In the genomic region with DNA sequence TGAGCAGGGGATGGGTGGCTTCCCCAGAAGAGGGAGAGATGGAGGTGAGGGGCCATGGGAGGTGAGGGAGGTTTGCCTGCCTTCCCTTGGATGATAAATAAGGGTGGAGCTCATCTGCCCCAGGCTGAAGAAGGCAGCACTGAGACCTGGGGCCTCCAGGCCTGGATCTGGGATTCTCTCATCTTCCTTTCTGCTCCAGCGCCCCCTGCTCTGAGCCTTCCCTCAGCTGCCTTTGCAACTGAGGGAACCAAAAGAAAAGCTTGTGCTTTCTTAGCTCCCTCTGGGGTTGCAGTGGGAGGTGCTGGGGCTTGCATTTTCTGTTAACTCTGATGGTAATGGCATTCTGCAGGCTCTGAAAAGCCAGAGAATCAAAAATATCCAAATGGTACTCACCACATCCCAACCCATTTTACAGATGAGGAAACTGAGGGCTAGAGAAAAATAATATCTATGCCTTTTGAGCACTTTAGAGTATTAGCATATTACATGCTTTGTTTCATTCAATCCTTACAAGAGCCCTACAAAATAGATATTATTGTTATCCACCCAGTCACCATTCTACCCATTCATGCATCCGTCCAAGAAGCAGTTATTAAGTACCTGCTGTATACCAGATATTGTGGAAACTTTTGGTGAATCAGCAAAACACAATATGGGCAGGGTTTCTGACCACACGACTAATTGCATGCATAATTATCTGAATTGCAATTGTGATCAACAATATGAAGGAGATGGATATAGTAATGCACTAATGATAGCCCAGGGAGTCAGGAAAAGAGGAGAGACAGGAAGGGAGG, we compare ENCODE assay signal across 19 cellular contexts.
DNase-seq lines count a peak whose midpoint lies in the region; ATAC-seq, FAIRE-seq and TF ChIP-seq lines count a peak whose summit lies in the region.
"Had no signal": no experiment of that assay in that cellular context is flagged by ENCODE, and none has a peak within 500 bp of the region (broad histone marks: within the 10 kb centered on the region; RNA-seq: fewer than 3 reads in every experiment).

No MANE protein-coding gene starts in this region.

- H3K9me1 ChIP-seq in K562 (ENCODE audit: control insufficient read depth, insufficient read depth, low read length): no peaks in the 10 kb centered on the region

- H4K20me1 ChIP-seq in H9 (ENCODE audit: control insufficient read depth, insufficient read depth, insufficient read length) (no peaks in the 10 kb centered on the region), K562 (replicated peaks; ENCODE audit: control insufficient read depth, insufficient read depth, low read length) (no peaks in the 10 kb centered on the region)
- H4K20me1 ChIP-seq: BLaER1 had no signal

- H4K5ac ChIP-seq in H9 (ENCODE audit: insufficient read length, low read depth, low read length): no peak overlapping the region

- H3K27me3 ChIP-seq in breast epithelium (no peaks in the 10 kb centered on the region), H9 (ENCODE audit: insufficient read depth, low read length) (no peaks in the 10 kb centered on the region), K562 (ENCODE audit: control insufficient read depth in 2 of 2, insufficient read depth in 2 of 2, low read length in 2 of 2) (no peaks in the 10 kb centered on the region), right cardiac atrium (ENCODE audit: control insufficient read depth, insufficient read depth) (no peaks in the 10 kb centered on the region)
- H3K27me3 ChIP-seq: BLaER1 had no signal

- no peaks in the 10 kb centered on the region for H3K36me3 ChIP-seq in breast epithelium
- H3K36me3 ChIP-seq in K562 (ENCODE audit: control insufficient read depth, insufficient read depth, low read length): no peaks in the 10 kb centered on the region
- H3K36me3 ChIP-seq: BLaER1 had no signal

- no peaks in the 10 kb centered on the region for H3K79me2 ChIP-seq in H9 (ENCODE audit: insufficient read depth, low read length)
- no peaks in the 10 kb centered on the region for H3K79me2 ChIP-seq in K562 (ENCODE audit: control insufficient read depth, insufficient read depth, low read length)

- TF ChIP-seq POLR2A in breast epithelium (IDR thresholded peaks at IDR 0.05) (no peak), K562 (conservative IDR thresholded peaks at IDR 0.05) (no peak)

- no peak overlapping the region for H3K14ac ChIP-seq in H9 (ENCODE audit: insufficient read depth, low read length)

- H3K4me1 ChIP-seq in breast epithelium (no peaks in the 10 kb centered on the region), H9 (ENCODE audit: insufficient read depth, low read length) (peaks cover 3% of the 10 kb centered on the region; the same call in 1 of the 2 replicates), K562 (replicated peaks in 1 of 2; ENCODE audit: control insufficient read depth in 2 of 2, insufficient read depth in 2 of 2, low read length in 2 of 2) (no peaks in the 10 kb centered on the region), right cardiac atrium (ENCODE audit: control insufficient read depth, insufficient read depth, low read length) (no peaks in the 10 kb centered on the region)
- H3K4me1 ChIP-seq: BLaER1 had no signal

- no peaks in the 10 kb centered on the region for H3K9me3 Mint-ChIP-seq in MCF 10A (ENCODE audit: unreplicated experiment)
- peaks cover 0 to 4% of the 10 kb centered on the region in 2 experiments; a peak in 1 of 5 replicates for H3K9me3 Mint-ChIP-seq in H9
- H3K9me3 Mint-ChIP-seq: CD14-positive monocyte had no signal

- no peaks in the 10 kb centered on the region for H3K36me3 Mint-ChIP-seq in MCF 10A (ENCODE audit: insufficient read depth, unreplicated experiment)
- H3K36me3 Mint-ChIP-seq in H9 (ENCODE audit: insufficient read depth in 1 of 3, low read depth in 3 of 3): no peaks in the 10 kb centered on the region
- H3K36me3 Mint-ChIP-seq: CD14-positive monocyte; CD4-positive, alpha-beta memory T cell; IgD-negative memory B cell had no signal

- no peak overlapping the region for H3K18ac ChIP-seq in H9 (ENCODE audit: insufficient read length, low read depth, low read length)

- no peak overlapping the region for H2BK5ac ChIP-seq in H9 (ENCODE audit: insufficient read length, low read length)

- no peak overlapping the region for H2BK12ac ChIP-seq in H9 (ENCODE audit: insufficient read length, low read depth, low read length)

- intact Hi-C loops in MCF 10A (cut with micrococcal nuclease) (loop anchor here (5.0 kb wide), 1 partner anchor 281 kb away; no protein-coding TSS in a partner anchor), breast epithelium (cut with DNase I; ENCODE audit: low total_unique reads) (loop anchor here (5.0 kb wide), 1 partner anchor 121 kb away; no protein-coding TSS in a partner anchor), K562 (cut with micrococcal nuclease) (loop anchor here (10.0 kb wide), 2 partner anchors 223 to 263 kb away; no protein-coding TSS in a partner anchor), right cardiac atrium (cut with DNase I) (no loop called here)

- H3K23ac ChIP-seq in H9 (ENCODE audit: insufficient read length, low read depth, low read length): no peak overlapping the region

- ATAC-seq in K562: no peak
- no peak for ATAC-seq in right cardiac atrium

- CTCF ChIA-PET in MCF 10A (lab: Yijun Ruan, JAX) (no interaction called here), K562 (lab: Yijun Ruan, JAX; ENCODE audit: low intra/inter-chr PET ratio) (no interaction called here)

- TF ChIP-seq EP300 in K562 (IDR thresholded peaks at IDR 0.05; ENCODE audit: low read length): no peak

- no peak overlapping the region for H2BK15ac ChIP-seq in H9 (ENCODE audit: low read depth, low read length)

- H3K9me3 ChIP-seq in breast epithelium (no peaks in the 10 kb centered on the region), H9 (ENCODE audit: control insufficient read depth, low read depth, low read length) (no peaks in the 10 kb centered on the region), K562 (replicated peaks; ENCODE audit: control insufficient read depth, insufficient read depth, low read depth, low read length) (no peaks in the 10 kb centered on the region), right cardiac atrium (ENCODE audit: control insufficient read depth, low read length) (no peaks in the 10 kb centered on the region)
- H3K9me3 ChIP-seq: BLaER1 had no signal

- no peak for FAIRE-seq in K562 (lab: Jason Lieb, UNC)
- FAIRE-seq: H54, HTR-8/SVneo had no signal

- H2BK20ac ChIP-seq in H9 (ENCODE audit: low read depth, low read length, poor library complexity, severe bottlenecking): no peak overlapping the region

- H2BK120ac ChIP-seq in H9 (ENCODE audit: low read depth, low read length, poor library complexity, severe bottlenecking): no peak overlapping the region

- no peak for TF ChIP-seq RAD21 in K562 (CRISPR knock-in tag; conservative IDR thresholded peaks at IDR 0.05 in 1 of 2, IDR thresholded peaks at IDR 0.05 in 1 of 2)

- no peak overlapping the region for H3K27ac ChIP-seq in breast epithelium
- no peak overlapping the region for H3K27ac ChIP-seq in H9 (ENCODE audit: insufficient read length, low read depth, low read length)
- H3K27ac ChIP-seq in K562 (ENCODE audit: extremely low read depth, low read depth, low read length): no peak overlapping the region
- H3K27ac ChIP-seq in right cardiac atrium (ENCODE audit: low read length): no peak overlapping the region
- H3K27ac ChIP-seq: 22Rv1, BLaER1 had no signal

- H2AFZ ChIP-seq in H9 (ENCODE audit: low read length): no peak overlapping the region
- no peak overlapping the region for H2AFZ ChIP-seq in K562 (ENCODE audit: low read depth, low read length)

- H3T11ph ChIP-seq in H9 (ENCODE audit: low read length): no peak overlapping the region

- POLR2A ChIA-PET in MCF 10A (lab: Yijun Ruan, JAX) (no interaction called here), K562 (lab: Yijun Ruan, JAX) (interaction anchor here (1.3 kb wide), 1 partner anchor 23 kb away, joined by 4 read pairs; no protein-coding TSS in a partner anchor)

- no CpG with 5 or more reads among the region's 3 CpGs for WGBS in H9 (ENCODE audit: extremely low coverage, insufficient read length, low lambda C conversion rate)
- WGBS in K562 (ENCODE audit: insufficient coverage, low coverage, missing lambda C conversion rate): 2% methylated on average over 3 of the region's 3 CpGs
- 28% methylated on average over 3 of the region's 3 CpGs for WGBS in right cardiac atrium

- H3K23me2 ChIP-seq in H9 (ENCODE audit: insufficient read length, low read depth, low read length, poor library complexity, severe bottlenecking): no peaks in the 10 kb centered on the region

- no peak overlapping the region for H3K4ac ChIP-seq in H9 (ENCODE audit: low read depth, low read length)

- H3K9ac ChIP-seq in H9 (ENCODE audit: extremely low read depth, insufficient read length, low read length) (no peak overlapping the region), K562 (ENCODE audit: insufficient read depth in 1 of 2, low read depth in 2 of 2, low read length in 2 of 2) (no peak overlapping the region)
- H3K9ac ChIP-seq: BLaER1 had no signal

- H3K27ac Mint-ChIP-seq in MCF 10A (ENCODE audit: low read depth, unreplicated experiment): peak overlapping the region; percentile 7
- no peak overlapping the region for H3K27ac Mint-ChIP-seq in H9
- H3K27ac Mint-ChIP-seq: CD14-positive monocyte; CD4-positive, alpha-beta memory T cell had no signal

- H3K4me3 ChIP-seq in breast epithelium (no peak overlapping the region), K562 (no peak overlapping the region), right cardiac atrium (ENCODE audit: low read length) (no peak overlapping the region)
- H3K4me3 ChIP-seq: BLaER1 had no signal

- in situ Hi-C loops in K562 (cut with MboI): no loop called here

- H4K91ac ChIP-seq in H9 (ENCODE audit: insufficient read length, low read depth, low read length): no peak overlapping the region

- no peaks in the 10 kb centered on the region for H3K79me1 ChIP-seq in H9 (ENCODE audit: insufficient read depth, low read depth, low read length, poor library complexity, severe bottlenecking)

- H4K8ac ChIP-seq in H9 (replicated peaks; ENCODE audit: insufficient read length, low read depth, low read length): no peak overlapping the region

- DNase-seq in MCF 10A (ENCODE audit: unreplicated experiment): no peak
- DNase-seq in breast epithelium (ENCODE audit: low spot score in 2 of 2): no peak
- DNase-seq in H9: no peak
- no peak for DNase-seq in K562 (ENCODE audit: extremely low read depth in 1 of 4, low spot score in 3 of 4)
- peak; percentile 51 for DNase-seq in iPS-NIHi7 (ENCODE audit: extremely low spot score)
- no peak for DNase-seq in activated T-cell treated with anti-CD3 and anti-CD28 coated beads, Interleukin-2, amount 50 U/mL, for 48 hours
- no peak for DNase-seq in right cardiac atrium
- DNase-seq in GM19240 (ENCODE audit: insufficient read length, low spot score): no peak
- DNase-seq: CD4-positive, alpha-beta memory T cell; DMS153; DMS79; GF-D8; KG1 had no signal

- no peak overlapping the region for H2AK5ac ChIP-seq in H9 (ENCODE audit: insufficient read length, low read length)

- no peak overlapping the region for H3K56ac ChIP-seq in H9 (ENCODE audit: insufficient read length, low read depth, low read length)

- TF ChIP-seq CTCF in MCF 10A (IDR thresholded peaks at IDR 0.05; ENCODE audit: unreplicated experiment): no peak
- TF ChIP-seq CTCF in breast epithelium (IDR thresholded peaks at IDR 0.05): no peak
- TF ChIP-seq CTCF in H9 (conservative IDR thresholded peaks at IDR 0.05): 0 out of 3 replicates have a peak, but pooled peaks have one; percentile 20
- TF ChIP-seq CTCF in K562 (IDR thresholded peaks at IDR 0.05 in 2 of 3, conservative IDR thresholded peaks at IDR 0.05 in 1 of 3; ENCODE audit: insufficient read depth in 2 of 3, low read depth in 1 of 3, low read length in 3 of 3): no peak

- no peak overlapping the region for H3K4me3 Mint-ChIP-seq in MCF 10A (ENCODE audit: unreplicated experiment)
- H3K4me3 Mint-ChIP-seq in H9: no peak overlapping the region
- H3K4me3 Mint-ChIP-seq: CD14-positive monocyte; CD4-positive, alpha-beta memory T cell had no signal

- H3K4me2 ChIP-seq in H9 (ENCODE audit: insufficient read depth, insufficient read length, low read length) (no peak overlapping the region), K562 (ENCODE audit: insufficient read depth, low read length) (no peak overlapping the region)
- H3K4me2 ChIP-seq: BLaER1 had no signal

- H3K4me1 Mint-ChIP-seq in MCF 10A (ENCODE audit: insufficient read depth, unreplicated experiment) (no peaks in the 10 kb centered on the region), H9 (peaks cover 27 to 30% of the 10 kb centered on the region in 2 experiments)
- H3K4me1 Mint-ChIP-seq: CD14-positive monocyte; CD4-positive, alpha-beta memory T cell; IgD-negative memory B cell had no signal

- H3K27me3 Mint-ChIP-seq in MCF 10A (ENCODE audit: insufficient read depth, unreplicated experiment) (peaks cover 22% of the 10 kb centered on the region), H9 (ENCODE audit: low read depth) (peaks cover 3% of the 10 kb centered on the region; the same call in 1 of the 2 replicates)

- BruUV-seq in MCF 10A (replicated peaks; lab: Mats Ljungman, UMichigan): no TSS peak
- BruUV-seq in K562 (replicated peaks; lab: Mats Ljungman, UMichigan): no TSS peak

Comparison
In these comparisons a context has a peak if more than half of its experiments do, and no peak if none do; other contexts are left out.
1. intact Hi-C loops: an anchor here in MCF 10A (5.0 kb wide), breast epithelium (5.0 kb wide) and K562 (10.0 kb wide); none called in right cardiac atrium.